ENCODE assay signal across 18 cellular contexts in the genomic region with DNA sequence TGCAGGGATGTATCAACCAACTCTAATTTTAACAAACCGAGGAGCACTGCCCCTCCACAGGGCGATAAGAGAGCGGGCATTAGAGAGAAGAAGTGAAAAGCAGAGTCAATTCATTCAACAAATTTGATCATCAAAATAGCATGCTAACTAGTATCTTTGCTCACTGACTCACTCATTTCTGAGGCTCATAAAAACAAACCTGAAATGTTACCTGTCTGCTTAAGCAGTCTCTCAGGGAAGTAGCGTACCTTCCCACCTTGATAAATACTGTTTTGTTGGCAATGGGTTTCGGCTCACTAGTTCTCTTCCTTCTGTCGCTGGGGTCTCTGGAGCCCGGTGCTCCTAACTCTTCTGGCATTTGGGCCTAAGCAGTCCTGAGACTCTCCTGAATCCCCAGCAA.
"Had no signal": no experiment of that assay in that cellular context is flagged by ENCODE, and none has a peak within 500 bp of the region (broad histone marks: within the 10 kb centered on the region; RNA-seq: fewer than 3 reads in every experiment).

No MANE protein-coding gene starts in this region.

- H3K9ac ChIP-seq: SK-N-SH had no signal

- DNase-seq: KBM-7, MG63, NCI-H1092, NCI-H1105 treated with DMSO at 0.1 percent for 48 hours, NCI-H1417 treated with DMSO at 0.1 percent for 48 hours, NCI-H146, NCI-H1694 treated with DMSO at 0.1 percent for 48 hours, NCI-H1930, NCI-H2081, NCI-H2107, NCI-H2227 treated with DMSO at 0.1 percent for 48 hours, NCI-H524 treated with DMSO at 0.1 percent for 48 hours, NCI-H69, NCI-H774, SHP77, SK-N-SH, SW 1271 had no signal

- H3K27me3 ChIP-seq: MG63 had no signal

- H3K4me3 ChIP-seq: MG63 had no signal

- H3K4me2 ChIP-seq: SK-N-SH had no signal

- H3K36me3 ChIP-seq: MG63 had no signal

- H3K9me3 ChIP-seq: MG63, SK-N-SH had no signal

- H3K27ac ChIP-seq: RWPE1 had no signal
